In the genomic region with DNA sequence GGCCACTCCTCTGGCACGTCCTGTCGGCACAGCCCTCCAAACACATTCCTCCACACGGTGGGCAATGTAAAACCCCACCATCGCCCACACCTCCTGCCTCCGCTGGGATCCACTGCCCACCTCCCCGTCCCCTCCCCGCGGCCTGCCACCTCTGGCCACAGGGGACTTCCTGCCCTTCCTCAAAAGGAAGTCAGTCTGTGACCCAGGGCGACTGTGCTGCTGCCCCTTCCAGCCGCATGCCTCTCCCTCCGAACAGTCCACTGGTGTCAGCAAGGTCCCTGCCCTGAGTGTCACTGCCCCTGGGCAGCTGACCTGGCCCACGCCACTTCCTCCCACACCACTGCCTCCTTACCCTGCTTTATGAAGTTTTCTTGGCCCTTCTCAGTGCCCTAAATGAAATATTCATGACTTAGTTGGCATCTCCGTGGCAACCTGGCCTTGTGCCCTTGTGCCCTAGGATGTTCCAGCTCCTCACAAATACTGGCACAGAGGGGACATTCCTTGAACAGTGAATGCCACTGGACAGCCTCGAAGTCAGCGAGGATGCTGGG, we compare ENCODE assay signal across 11 cellular contexts. TPM values are rescaled to one million over a fixed set of nuclear protein-coding genes. Genes with fewer than 3 reads are reported as not detected.
DNase-seq lines count a peak whose midpoint lies in the region; ATAC-seq, FAIRE-seq and TF ChIP-seq lines count a peak whose summit lies in the region.
"Had no signal": no experiment of that assay in that cellular context is flagged by ENCODE, and none has a peak within 500 bp of the region (broad histone marks: within the 10 kb centered on the region; RNA-seq: fewer than 3 reads in every experiment).

No MANE protein-coding gene starts in this region.

- in situ Hi-C loops in HAP-1 (cut with MboI; ENCODE audit: low sequenced_read_pairs), result loop anchor here (10.0 kb wide), 1 partner anchor 199 kb away; no protein-coding TSS in a partner anchor

- H3K9me3 Mint-ChIP-seq in T-cell (no peaks in the 10 kb centered on the region), endothelial cell (ENCODE audit: unreplicated experiment) (no peaks in the 10 kb centered on the region)

- POLR2A ChIA-PET in T-cell (lab: Charles Lee), result no interaction called here

- H3K4me3 ChIP-seq in HAP-1 (peak overlapping the region; percentile 62), gastroesophageal sphincter (peak overlapping the region in 1 of 2 donors; percentile 72)
- H3K4me3 ChIP-seq: SJSA1 had no signal

- H3K27ac ChIP-seq in gastroesophageal sphincter, result peak overlapping the region; percentile 85 to 97 (median 92)
- H3K27ac ChIP-seq: SJSA1 had no signal

- H3K27me3 ChIP-seq in HAP-1 (ENCODE audit: low read depth) (no peaks in the 10 kb centered on the region), gastroesophageal sphincter (no peaks in the 10 kb centered on the region)
- H3K27me3 ChIP-seq: SJSA1 had no signal

- ATAC-seq in T-cell (replicated peaks in 1 of 4), result no peak
- peak; percentile 33 for ATAC-seq in gastroesophageal sphincter

- 6 to 61% methylated on average over 3 to 10 of the region's 15 CpGs for WGBS in gastroesophageal sphincter (ENCODE audit: low coverage in 1 of 2), 2 donors

- H3K36me3 ChIP-seq in HAP-1 (replicated peaks) (peaks cover 54% of the 10 kb centered on the region), gastroesophageal sphincter (peaks cover 0 to 10% of the 10 kb centered on the region in 2 donors)
- H3K36me3 ChIP-seq: SJSA1 had no signal

- CTCF ChIA-PET in T-cell (lab: Charles Lee), result no interaction called here

- TF ChIP-seq POLR2A in gastroesophageal sphincter (IDR thresholded peaks at IDR 0.05) (peak in 1 of 2 donors; percentile 31), H54 (IDR thresholded peaks at IDR 0.05; ENCODE audit: low read depth, low read length) (no peak)

- peaks cover 27 to 39% (median 28%) of the 10 kb centered on the region in 3 donors for H3K4me1 Mint-ChIP-seq in T-cell
- peaks cover 8% of the 10 kb centered on the region for H3K4me1 Mint-ChIP-seq in endothelial cell (ENCODE audit: unreplicated experiment)

- peaks cover 22% of the 10 kb centered on the region for H3K36me3 Mint-ChIP-seq in T-cell
- peaks cover 3% of the 10 kb centered on the region for H3K36me3 Mint-ChIP-seq in endothelial cell (ENCODE audit: low read depth, unreplicated experiment)

- DNase-seq in HAP-1 (ENCODE audit: low spot score in 2 of 2) (no peak), T-cell (no peak), renal cortical epithelial cell (ENCODE audit: low read depth) (peak; percentile 22), endothelial cell (ENCODE audit: low spot score) (no peak), NCI-H1417 (lab: John Stamatoyannopoulos, UW) (no peak), SIG-M5 treated with dmso at 0.1 percent for 504 hours (lab: John Stamatoyannopoulos, UW; ENCODE audit: unreplicated experiment) (no peak), H54 (ENCODE audit: insufficient read length, low spot score) (no peak)
- DNase-seq: kidney glomerular epithelial cell had no signal

- TF ChIP-seq CTCF in gastroesophageal sphincter (IDR thresholded peaks at IDR 0.05), result no peak
- no peak for TF ChIP-seq CTCF in endothelial cell (IDR thresholded peaks at IDR 0.05; ENCODE audit: unreplicated experiment)

- no peak for TF ChIP-seq EP300 in gastroesophageal sphincter (IDR thresholded peaks at IDR 0.05)

- H3K4me3 Mint-ChIP-seq in T-cell, result peak overlapping the region; percentile 83 to 89 (median 87)
- H3K4me3 Mint-ChIP-seq in endothelial cell (ENCODE audit: unreplicated experiment), result no peak overlapping the region

- H3K27me3 Mint-ChIP-seq in T-cell (no peaks in the 10 kb centered on the region), endothelial cell (ENCODE audit: unreplicated experiment) (peaks cover 2% of the 10 kb centered on the region)

- H3K27ac Mint-ChIP-seq in T-cell (peak overlapping the region; percentile 61 to 91), endothelial cell (ENCODE audit: unreplicated experiment) (no peak overlapping the region)

- peaks cover 23% of the 10 kb centered on the region for H3K4me1 ChIP-seq in HAP-1
- peaks cover 9 to 87% (median 63%) of the 10 kb centered on the region in 3 donors for H3K4me1 ChIP-seq in gastroesophageal sphincter

- H3K9me3 ChIP-seq in HAP-1 (no peaks in the 10 kb centered on the region), gastroesophageal sphincter (no peaks in the 10 kb centered on the region)
- H3K9me3 ChIP-seq: SJSA1 had no signal

- no peak for FAIRE-seq in H54 (lab: Jason Lieb, UNC)
- FAIRE-seq: bronchial epithelial cell had no signal

RNA-seq across cellular contexts. Expression of a gene that starts 2.0 kb away (rescaled TPM):
- total RNA-seq in T-cell (10 to 100 TPM in 4 of 5 donors, 1 to 10 TPM in 1; 7.3 to 18.3 (median 11.1) TPM), gastroesophageal sphincter (10 to 100 TPM in 2 of 4 donors, 1 to 10 TPM in 2; 7.1 to 20.7 (median 9.3) TPM), renal cortical epithelial cell (1.9 and 3.5 TPM in 2 replicates), endothelial cell (ENCODE audit: unreplicated experiment) (0.21 TPM)

RNA-seq across cellular contexts. Expression of a gene that starts 32.9 kb away (rescaled TPM):
- total RNA-seq in T-cell, result 10 to 100 TPM; 37.2 to 84.9 (median 70.8) TPM
- total RNA-seq in gastroesophageal sphincter, result 10 to 100 TPM; 24.8 to 91.5 (median 46.6) TPM
- 37.7 and 40.7 TPM in 2 replicates for total RNA-seq in renal cortical epithelial cell
- 50.4 TPM for total RNA-seq in endothelial cell (ENCODE audit: unreplicated experiment)
